25 cellular contexts compared by ENCODE assay signal in the genomic region with DNA sequence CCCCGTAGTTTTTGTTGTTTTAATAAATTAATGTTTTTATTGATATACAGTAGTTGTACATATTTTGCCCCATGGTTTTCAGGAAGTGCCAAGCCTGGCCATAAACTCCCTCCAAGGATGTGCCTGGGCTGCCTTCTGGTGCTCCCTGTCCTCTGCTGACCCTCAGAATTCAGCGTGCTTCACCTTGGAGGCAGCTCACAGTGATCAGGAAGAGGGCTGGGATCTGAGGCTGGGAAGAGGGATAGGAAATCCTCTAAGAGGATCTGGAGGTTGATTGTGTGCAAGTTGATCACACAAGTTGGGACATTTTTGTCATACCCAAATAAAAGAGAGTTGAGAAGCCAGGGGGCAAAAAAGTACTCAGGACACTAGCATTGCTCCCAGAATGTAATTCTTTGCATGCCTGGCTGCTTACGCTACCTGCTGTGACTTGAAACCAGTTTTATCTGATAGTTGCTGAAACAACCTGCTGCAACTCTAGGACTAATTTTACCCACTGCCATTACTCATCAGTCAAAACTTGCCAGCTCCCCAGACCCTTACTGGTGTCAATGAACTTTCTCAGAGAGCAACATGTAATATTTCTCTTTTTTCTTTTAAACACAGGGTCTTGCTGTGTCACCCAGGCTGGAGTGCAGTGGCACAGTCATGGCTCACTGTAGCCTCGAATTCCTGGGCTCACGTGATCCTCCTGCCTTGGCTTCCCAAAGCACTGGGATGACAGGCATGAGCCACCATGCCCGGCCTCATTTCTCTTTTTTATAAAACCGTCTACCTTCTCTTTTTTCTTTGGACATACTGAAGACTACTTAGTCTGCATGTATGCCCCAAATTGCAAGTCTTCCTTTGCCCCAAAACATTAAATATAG. TPM values are rescaled to one million over a fixed set of nuclear protein-coding genes. Genes with fewer than 3 reads are reported as not detected.
DNase-seq lines count a peak whose midpoint lies in the region; ATAC-seq and TF ChIP-seq lines count a peak whose summit lies in the region.
"Had no signal": no experiment of that assay in that cellular context is flagged by ENCODE, and none has a peak within 500 bp of the region (broad histone marks: within the 10 kb centered on the region; RNA-seq: fewer than 3 reads in every experiment).

No MANE protein-coding gene starts in this region.

- CTCF ChIA-PET in Caco-2 (lab: Charles Lee) (interaction anchor here (0.7 kb wide), 1 partner anchor 542 kb away, joined by 4 read pairs; no protein-coding TSS in a partner anchor), OCI-LY7 (lab: Charles Lee; ENCODE audit: unreplicated experiment) (no interaction called here)

- H3K27ac Mint-ChIP-seq in Caco-2 (ENCODE audit: unreplicated experiment) = peak overlapping the region; percentile 70
- H3K27ac Mint-ChIP-seq: immature natural killer cell, memory B cell, natural killer cell, progenitor cell of endocrine pancreas had no signal

- H3K36me3 ChIP-seq in Caco-2 (ENCODE audit: control insufficient read depth, insufficient read depth, low read length) = no peaks in the 10 kb centered on the region
- H3K36me3 ChIP-seq in lower lobe of right lung = no peaks in the 10 kb centered on the region
- no peaks in the 10 kb centered on the region for H3K36me3 ChIP-seq in OCI-LY7 (ENCODE audit: insufficient read depth, low read length)
- H3K36me3 ChIP-seq: BLaER1 treated with 17β-estradiol and CSF1 and Interleukin-3, amounts not matched to agents 10 nM and 100 nM; heart left ventricle had no signal

- no peaks in the 10 kb centered on the region for H3K9me2 ChIP-seq in OCI-LY7 (ENCODE audit: insufficient read depth, low read length)

- no peaks in the 10 kb centered on the region for H4K20me1 ChIP-seq in OCI-LY7 (ENCODE audit: insufficient read depth, low read length)
- H4K20me1 ChIP-seq: BLaER1 treated with 17β-estradiol and CSF1 and Interleukin-3, amounts not matched to agents 10 nM and 100 nM had no signal

- peak; percentile 30 to 70 for ATAC-seq in lower lobe of right lung
- ATAC-seq: natural killer cell, Right ventricle myocardium inferior had no signal

- H3K4me3 ChIP-seq in Caco-2 (ENCODE audit: low read depth, low read length) = no peak overlapping the region
- H3K4me3 ChIP-seq in lower lobe of right lung = no peak overlapping the region
- no peak overlapping the region for H3K4me3 ChIP-seq in OCI-LY7 (ENCODE audit: low read depth, low read length, poor library complexity, severe bottlenecking)
- H3K4me3 ChIP-seq: BLaER1 treated with 17β-estradiol and CSF1 and Interleukin-3, amounts not matched to agents 10 nM and 100 nM; heart left ventricle had no signal

- H3K4me1 ChIP-seq in Caco-2 = peaks cover 26% of the 10 kb centered on the region
- H3K4me1 ChIP-seq in lower lobe of right lung = no peaks in the 10 kb centered on the region
- peaks cover 7% of the 10 kb centered on the region for H3K4me1 ChIP-seq in OCI-LY7 (ENCODE audit: insufficient read depth, low read length, poor library complexity, severe bottlenecking)

- H3K9me3 Mint-ChIP-seq in Caco-2 (ENCODE audit: unreplicated experiment) = peaks cover 10% of the 10 kb centered on the region
- H3K9me3 Mint-ChIP-seq: memory B cell, natural killer cell had no signal

- H3K4me1 Mint-ChIP-seq in Caco-2 (ENCODE audit: low read depth, unreplicated experiment) = peaks cover 32% of the 10 kb centered on the region
- H3K4me1 Mint-ChIP-seq: immature natural killer cell, natural killer cell had no signal

- POLR2A ChIA-PET in Caco-2 (lab: Charles Lee) = no interaction called here
- POLR2A ChIA-PET in OCI-LY7 (lab: Charles Lee) = no interaction called here

- in situ Hi-C loops in T47D (cut with HindIII; ENCODE audit: low pct_unique_long_range_greater_than_20kb, low sequenced_read_pairs) = no loop called here

- no peaks in the 10 kb centered on the region for H3K27me3 ChIP-seq in Caco-2 (replicated peaks; ENCODE audit: control insufficient read depth, insufficient read depth, low read length)
- H3K27me3 ChIP-seq in lower lobe of right lung (ENCODE audit: low read depth) = no peaks in the 10 kb centered on the region
- H3K27me3 ChIP-seq: BLaER1 treated with 17β-estradiol and CSF1 and Interleukin-3, amounts not matched to agents 10 nM and 100 nM; heart left ventricle had no signal

- no peaks in the 10 kb centered on the region for H3K79me2 ChIP-seq in OCI-LY7 (ENCODE audit: insufficient read depth, low read depth, low read length)

- no peaks in the 10 kb centered on the region for H3K36me3 Mint-ChIP-seq in Caco-2 (ENCODE audit: insufficient read depth, unreplicated experiment)
- H3K36me3 Mint-ChIP-seq: immature natural killer cell, memory B cell, natural killer cell had no signal

- DNase-seq in Caco-2 (peak in 1 of 2 experiments; percentile 35), M059J (ENCODE audit: low read depth) (peak; percentile 94), T47D (ENCODE audit: low read depth in 1 of 2, low spot score in 1 of 2) (peak; percentile 41 to 78), lower lobe of right lung (no peak), posterior vena cava (ENCODE audit: low spot score) (no peak), NCI-H524 (lab: John Stamatoyannopoulos, UW) (no peak), OCI-LY7 (ENCODE audit: low spot score) (no peak), iPS-NIHi11 (ENCODE audit: low spot score) (no peak)
- DNase-seq: activated CD4-positive, alpha-beta T cell treated with anti-CD3 and anti-CD28 coated beads, Interleukin-2, amount 50 U/mL, for 1 hour; activated CD8-positive, alpha-beta memory T cell treated with anti-CD3 and anti-CD28 coated beads, Interleukin-2, amount 50 U/mL, for 48 hours; activated gamma-delta T cell; amniotic stem cell; effector memory CD4-positive, alpha-beta T cell; heart left ventricle; immature natural killer cell; natural killer cell; NCI-H187 treated with DMSO at 0.1 percent for 48 hours; NCI-H446 treated with DMSO at 0.1 percent for 48 hours; stimulated activated CD4-positive, alpha-beta T cell treated with anti-CD3 and anti-CD28 coated beads, Interleukin-4, amount 100 ng/mL, for 4 hours had no signal

- no peak overlapping the region for H2AFZ ChIP-seq in OCI-LY7 (ENCODE audit: low read length)

- intact Hi-C loops in Caco-2 (cut with micrococcal nuclease; ENCODE audit: unreplicated experiment) (no loop called here), lower lobe of right lung (cut with DNase I) (no loop called here), posterior vena cava (cut with DNase I) (no loop called here), OCI-LY7 (cut with micrococcal nuclease; ENCODE audit: unreplicated experiment) (no loop called here)

- no peaks in the 10 kb centered on the region for H3K9me3 ChIP-seq in Caco-2
- H3K9me3 ChIP-seq in lower lobe of right lung = no peaks in the 10 kb centered on the region
- no peaks in the 10 kb centered on the region for H3K9me3 ChIP-seq in OCI-LY7 (ENCODE audit: low read length)
- H3K9me3 ChIP-seq: BLaER1 treated with 17β-estradiol and CSF1 and Interleukin-3, amounts not matched to agents 10 nM and 100 nM; heart left ventricle had no signal

- H3K27ac ChIP-seq in lower lobe of right lung (no peak overlapping the region), OCI-LY7 (ENCODE audit: low read depth, low read length, poor library complexity, severe bottlenecking) (no peak overlapping the region)
- H3K27ac ChIP-seq: heart left ventricle had no signal

- H3K4me2 ChIP-seq in OCI-LY7 (ENCODE audit: low read length) = no peak overlapping the region

- H3K4me3 Mint-ChIP-seq in Caco-2 (ENCODE audit: unreplicated experiment) = no peak overlapping the region
- H3K4me3 Mint-ChIP-seq: immature natural killer cell, memory B cell, natural killer cell had no signal

- TF ChIP-seq CTCF in Caco-2 (IDR thresholded peaks at IDR 0.05; ENCODE audit: insufficient read depth in 1 of 2, low read depth in 1 of 2, low read length in 1 of 2, severe bottlenecking in 1 of 2, unreplicated experiment in 1 of 2) (no peak), lower lobe of right lung (IDR thresholded peaks at IDR 0.05) (no peak), OCI-LY7 (conservative IDR thresholded peaks at IDR 0.05; ENCODE audit: low read length) (no peak)

- H3K27me3 Mint-ChIP-seq in Caco-2 (ENCODE audit: insufficient read depth, unreplicated experiment) = no peaks in the 10 kb centered on the region

- no TSS peak for BruUV-seq in Caco-2 (replicated peaks; lab: Mats Ljungman, UMichigan)
- BruUV-seq in OCI-LY7 (replicated peaks; lab: Mats Ljungman, UMichigan) = no TSS peak

RNA-seq across cellular contexts. Expression of a gene that starts 29.0 kb away (rescaled TPM):
- total RNA-seq in Caco-2 (2022) = 2.5 and 2.6 TPM in 2 replicates
- total RNA-seq in M059J (2014; rRNA removed; shearing (Covaris generic)) = 0.02 and 0.22 TPM in 2 replicates
- total RNA-seq in lower lobe of right lung = not detected
- total RNA-seq in posterior vena cava = not detected
- not detected in 2 replicates for total RNA-seq in OCI-LY7 (2014; rRNA removed; shearing (Covaris generic))
- total RNA-seq in OCI-LY7 (2022) = not detected in 2 replicates
- total RNA-seq: cerebellum, natural killer cell, subcutaneous adipose tissue had no signal

RNA-seq across cellular contexts. Expression of a gene that starts 44.9 kb away (rescaled TPM):
- total RNA-seq in Caco-2 (2022) = 43.9 and 49.1 TPM in 2 replicates
- total RNA-seq in M059J (2014; rRNA removed; shearing (Covaris generic)) = 11.9 and 17.5 TPM in 2 replicates
- 14.7 TPM for total RNA-seq in lower lobe of right lung
- total RNA-seq in posterior vena cava = 10 to 100 TPM; 11.3 to 13.2 TPM
- total RNA-seq in OCI-LY7 (2014; rRNA removed; shearing (Covaris generic)) = 1.2 and 2.1 TPM in 2 replicates
- total RNA-seq in OCI-LY7 (2022) = 2.8 and 3.5 TPM in 2 replicates

Comparison
In these comparisons a context has a peak if more than half of its experiments do, and no peak if none do; other contexts are left out.
1. DNase-seq: peak in M059J (single experiment) and T47D (2 of 2); none in lower lobe of right lung (single experiment), posterior vena cava (single experiment), NCI-H524 (0 of 2), OCI-LY7 (single experiment) and iPS-NIHi11 (single experiment).